ENCODE assay signal across 10 cellular contexts in the genomic region with DNA sequence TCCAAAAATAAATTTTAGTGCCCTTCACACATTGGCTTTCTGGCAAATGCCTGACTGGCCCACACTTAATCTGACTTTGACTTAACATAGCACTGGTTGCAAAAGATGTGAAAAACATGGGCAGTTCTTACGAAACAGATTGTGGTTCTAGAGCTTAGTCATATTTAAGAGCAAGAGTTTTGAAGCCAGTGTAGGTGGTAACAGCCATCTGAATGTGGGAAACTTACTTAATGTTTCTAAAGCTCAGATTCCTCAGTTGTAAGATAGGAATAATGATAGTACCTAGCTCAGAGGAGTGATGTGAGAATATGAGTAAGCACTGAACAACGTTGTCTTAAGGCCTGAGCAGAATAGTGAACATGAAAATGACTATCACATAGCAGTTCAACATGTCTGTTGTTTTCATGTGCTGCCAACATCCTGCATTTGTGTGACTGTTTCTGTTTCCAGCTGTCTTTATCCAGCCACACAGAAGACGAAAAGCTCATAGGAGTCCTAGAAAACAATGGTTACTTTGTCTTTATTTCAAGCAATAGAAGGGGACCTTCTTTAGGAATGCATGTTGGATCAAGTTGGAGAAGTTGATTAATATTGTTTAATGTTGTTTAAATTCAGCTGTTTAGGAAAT.
DNase-seq lines count a peak whose midpoint lies in the region; ATAC-seq and TF ChIP-seq lines count a peak whose summit lies in the region.
"Had no signal": no experiment of that assay in that cellular context is flagged by ENCODE, and none has a peak within 500 bp of the region (broad histone marks: within the 10 kb centered on the region; RNA-seq: fewer than 3 reads in every experiment).

No MANE protein-coding gene starts in this region.

- ATAC-seq in GM18519 (IDR thresholded peaks at IDR 0.05; ENCODE audit: low FRiP score, unreplicated experiment) (peak; percentile 97), HG02678 (IDR thresholded peaks at IDR 0.05; ENCODE audit: unreplicated experiment) (peak; percentile 90)
- no peak for ATAC-seq in naive thymus-derived CD8-positive, alpha-beta T cell

- intact Hi-C loops in spleen (cut with DNase I; ENCODE audit: low total_unique reads), result no loop called here

- H3K36me3 Mint-ChIP-seq in naive thymus-derived CD8-positive, alpha-beta T cell, result no peaks in the 10 kb centered on the region
- H3K36me3 Mint-ChIP-seq in osteocyte (ENCODE audit: unreplicated experiment), result no peaks in the 10 kb centered on the region
- H3K36me3 Mint-ChIP-seq: activated naive CD8-positive, alpha-beta T cell had no signal

- no peaks in the 10 kb centered on the region for H3K36me3 ChIP-seq in spleen

- no peak for TF ChIP-seq POLR2A in spleen (IDR thresholded peaks at IDR 0.05)

- WGBS in spleen, 5 donors, result 45 to 59% (median 50%) methylated on average over 3 of the region's 3 CpGs

- no peaks in the 10 kb centered on the region for H3K27me3 ChIP-seq in spleen (replicated peaks in 1 of 7)

- POLR2A ChIA-PET in naive thymus-derived CD8-positive, alpha-beta T cell (lab: Charles Lee), result no interaction called here

- no peak overlapping the region for H3K27ac ChIP-seq in spleen

- no peak overlapping the region for H3K4me3 Mint-ChIP-seq in naive thymus-derived CD8-positive, alpha-beta T cell
- no peak overlapping the region for H3K4me3 Mint-ChIP-seq in osteocyte (ENCODE audit: unreplicated experiment)
- H3K4me3 Mint-ChIP-seq: activated naive CD8-positive, alpha-beta T cell had no signal

- DNase-seq in NOMO-1 (lab: John Stamatoyannopoulos, UW; ENCODE audit: unreplicated experiment in 2 of 2) (peak; percentile 89 to 97), kidney glomerular epithelial cell (lab: John Stamatoyannopoulos, UW) (peak; percentile 37), spleen (no peak), osteocyte (ENCODE audit: extremely low spot score, unreplicated experiment) (no peak), medulla oblongata (ENCODE audit: extremely low spot score) (no peak)
- DNase-seq in naive thymus-derived CD8-positive, alpha-beta T cell, result no peak
- DNase-seq: retina had no signal

- no peak overlapping the region for H3K27ac Mint-ChIP-seq in naive thymus-derived CD8-positive, alpha-beta T cell
- H3K27ac Mint-ChIP-seq in osteocyte (ENCODE audit: unreplicated experiment), result no peak overlapping the region
- H3K27ac Mint-ChIP-seq: activated naive CD8-positive, alpha-beta T cell had no signal

- no peaks in the 10 kb centered on the region for H3K27me3 Mint-ChIP-seq in naive thymus-derived CD8-positive, alpha-beta T cell
- H3K27me3 Mint-ChIP-seq in osteocyte (ENCODE audit: unreplicated experiment), result peaks cover 14% of the 10 kb centered on the region
- H3K27me3 Mint-ChIP-seq: activated naive CD8-positive, alpha-beta T cell had no signal

- no peak overlapping the region for H3K4me3 ChIP-seq in spleen

- peaks cover 0 to 10% (median 0%) of the 10 kb centered on the region in 9 donors for H3K9me3 Mint-ChIP-seq in naive thymus-derived CD8-positive, alpha-beta T cell
- H3K9me3 Mint-ChIP-seq in osteocyte (ENCODE audit: unreplicated experiment), result no peaks in the 10 kb centered on the region

- no peaks in the 10 kb centered on the region for H3K4me1 Mint-ChIP-seq in naive thymus-derived CD8-positive, alpha-beta T cell
- H3K4me1 Mint-ChIP-seq in osteocyte (ENCODE audit: unreplicated experiment), result no peaks in the 10 kb centered on the region

- TF ChIP-seq CTCF in spleen (IDR thresholded peaks at IDR 0.05 in 8 of 11, conservative IDR thresholded peaks at IDR 0.05 in 3 of 11) (no peak), osteocyte (IDR thresholded peaks at IDR 0.05) (no peak)

- no peaks in the 10 kb centered on the region for H3K9me3 ChIP-seq in spleen

- H3K4me1 ChIP-seq in spleen, result no peaks in the 10 kb centered on the region

Comparison
In these comparisons a context has a peak if more than half of its experiments do, and no peak if none do; other contexts are left out.
1. ATAC-seq: peak in GM18519 (single experiment) and HG02678 (single experiment); none in naive thymus-derived CD8-positive, alpha-beta T cell (0 of 2).
2. DNase-seq: peak in NOMO-1 (2 of 2) and kidney glomerular epithelial cell (single experiment); none in spleen (single experiment), naive thymus-derived CD8-positive, alpha-beta T cell (0 of 10), osteocyte (single experiment) and medulla oblongata (single experiment).